2 cellular contexts compared by ENCODE assay signal in the genomic region with DNA sequence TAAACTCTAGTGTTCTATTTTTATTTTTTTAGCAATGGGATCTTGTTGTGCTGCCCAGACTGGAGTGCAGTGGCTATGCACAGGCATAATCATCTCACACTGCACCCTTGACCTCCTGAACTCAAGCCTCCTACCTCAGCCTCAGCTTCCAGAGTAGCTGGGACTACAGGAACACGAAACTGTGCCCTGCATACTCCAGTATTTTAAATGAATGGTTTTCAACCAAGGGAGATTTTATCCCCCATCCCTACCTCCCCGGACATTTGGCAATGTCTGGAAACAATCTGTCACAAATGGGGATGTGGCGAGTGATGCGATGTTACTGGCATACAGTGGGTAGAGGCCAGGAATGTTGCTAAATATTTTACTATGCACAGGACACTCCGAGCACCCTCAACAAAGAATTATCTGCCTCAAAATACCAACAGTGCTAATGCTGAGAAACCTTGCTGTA.
TF ChIP-seq lines count a peak whose summit lies in the region.

No MANE protein-coding gene starts in this region.

TF ChIP-seq in HCT116, 20 proteins besides CTCF, POLR2A, EP300 and RAD21:
- TF ChIP-seq, protein P1, sequence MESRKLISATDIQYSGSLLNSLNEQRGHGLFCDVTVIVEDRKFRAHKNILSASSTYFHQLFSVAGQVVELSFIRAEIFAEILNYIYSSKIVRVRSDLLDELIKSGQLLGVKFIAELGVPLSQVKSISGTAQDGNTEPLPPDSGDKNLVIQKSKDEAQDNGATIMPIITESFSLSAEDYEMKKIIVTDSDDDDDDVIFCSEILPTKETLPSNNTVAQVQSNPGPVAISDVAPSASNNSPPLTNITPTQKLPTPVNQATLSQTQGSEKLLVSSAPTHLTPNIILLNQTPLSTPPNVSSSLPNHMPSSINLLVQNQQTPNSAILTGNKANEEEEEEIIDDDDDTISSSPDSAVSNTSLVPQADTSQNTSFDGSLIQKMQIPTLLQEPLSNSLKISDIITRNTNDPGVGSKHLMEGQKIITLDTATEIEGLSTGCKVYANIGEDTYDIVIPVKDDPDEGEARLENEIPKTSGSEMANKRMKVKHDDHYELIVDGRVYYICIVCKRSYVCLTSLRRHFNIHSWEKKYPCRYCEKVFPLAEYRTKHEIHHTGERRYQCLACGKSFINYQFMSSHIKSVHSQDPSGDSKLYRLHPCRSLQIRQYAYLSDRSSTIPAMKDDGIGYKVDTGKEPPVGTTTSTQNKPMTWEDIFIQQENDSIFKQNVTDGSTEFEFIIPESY (IDR thresholded peaks at IDR 0.05; ENCODE audit: extremely low read depth, insufficient replicate concordance, low read length), result no peak
- TF ChIP-seq YY1 (IDR thresholded peaks at IDR 0.05; ENCODE audit: extremely low read depth, insufficient replicate concordance, low read depth, low read length) (no peak), ELF1 (IDR thresholded peaks at IDR 0.05; ENCODE audit: borderline replicate concordance, low read depth) (no peak), EGR1 (IDR thresholded peaks at IDR 0.05; ENCODE audit: low read depth) (no peak), ZNF274 (IDR thresholded peaks at IDR 0.05; ENCODE audit: low read depth, low read length) (no peak), EZH2 (IDR thresholded peaks at IDR 0.05) (no peak), JUND (IDR thresholded peaks at IDR 0.05) (no peak)
- TF ChIP-seq, protein P2, sequence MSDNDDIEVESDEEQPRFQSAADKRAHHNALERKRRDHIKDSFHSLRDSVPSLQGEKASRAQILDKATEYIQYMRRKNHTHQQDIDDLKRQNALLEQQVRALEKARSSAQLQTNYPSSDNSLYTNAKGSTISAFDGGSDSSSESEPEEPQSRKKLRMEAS (IDR thresholded peaks at IDR 0.05), result no peak

TF ChIP-seq in GM12878, 131 proteins besides CTCF, POLR2A, EP300 and RAD21 (continues in another document):
- TF ChIP-seq CBX3 (IDR thresholded peaks at IDR 0.05; ENCODE audit: borderline replicate concordance, low read depth) (no peak), ZNF207 (IDR thresholded peaks at IDR 0.05; ENCODE audit: borderline replicate concordance) (no peak), MEF2B (IDR thresholded peaks at IDR 0.05; ENCODE audit: partially characterized antibody, poor library complexity, severe bottlenecking) (no peak), TAF1 (IDR thresholded peaks at IDR 0.05; ENCODE audit: borderline replicate concordance, low read depth, low read length) (no peak), SREBF1 (IDR thresholded peaks at IDR 0.05; ENCODE audit: low read length) (no peak), YBX1 (IDR thresholded peaks at IDR 0.05) (no peak), RFX5 (IDR thresholded peaks at IDR 0.05; ENCODE audit: low read depth, low read length) (no peak), HCFC1 (IDR thresholded peaks at IDR 0.05; ENCODE audit: low read length) (no peak), MTA2 (IDR thresholded peaks at IDR 0.05; ENCODE audit: low read depth) (no peak), FOXK2 (IDR thresholded peaks at IDR 0.05) (no peak), SIN3A (IDR thresholded peaks at IDR 0.05; ENCODE audit: low read depth, low read length) (no peak), ZNF24 (IDR thresholded peaks at IDR 0.05) (no peak), POLR2AphosphoS2 (IDR thresholded peaks at IDR 0.05; ENCODE audit: low read depth, low read length) (peak; percentile 63; the same call in 1 of the 2 replicates), SPI1 (IDR thresholded peaks at IDR 0.05; ENCODE audit: borderline replicate concordance, insufficient read depth, low read depth, low read length) (no peak), IKZF1 (conservative IDR thresholded peaks at IDR 0.05) (no peak), BCL11A (IDR thresholded peaks at IDR 0.05; ENCODE audit: low read depth, low read length) (no peak), ZNF217 (IDR thresholded peaks at IDR 0.05) (no peak), ATF7 (IDR thresholded peaks at IDR 0.05; ENCODE audit: low read depth) (no peak), KLF5 (IDR thresholded peaks at IDR 0.05; ENCODE audit: partially characterized antibody) (no peak), SMAD5 (IDR thresholded peaks at IDR 0.05; ENCODE audit: low read depth) (no peak), JUND (IDR thresholded peaks at IDR 0.05; ENCODE audit: low read depth, low read length) (no peak), RUNX3 (IDR thresholded peaks at IDR 0.05; ENCODE audit: low read length) (no peak), PAX8 (IDR thresholded peaks at IDR 0.05) (no peak), KAT2A (conservative IDR thresholded peaks at IDR 0.05; ENCODE audit: control insufficient read depth, low read depth, low read length) (no peak), MYB (IDR thresholded peaks at IDR 0.05; ENCODE audit: borderline replicate concordance, low read depth, low read length) (no peak), CREB1 (IDR thresholded peaks at IDR 0.05; ENCODE audit: low read depth) (no peak), HDAC6 (IDR thresholded peaks at IDR 0.05; ENCODE audit: unreplicated experiment) (no peak), NBN (IDR thresholded peaks at IDR 0.05) (no peak), POU2F2 (IDR thresholded peaks at IDR 0.05; ENCODE audit: borderline replicate concordance, low read depth, low read length) (no peak), ZBED1 (IDR thresholded peaks at IDR 0.05; ENCODE audit: borderline replicate concordance) (peak; percentile 37; the same call in 1 of the 2 replicates), EED (IDR thresholded peaks at IDR 0.05; ENCODE audit: low read depth) (peak; percentile 34; the same call in 1 of the 2 replicates), ZNF384 (IDR thresholded peaks at IDR 0.05; ENCODE audit: borderline replicate concordance, low read depth, low read length) (no peak), HDAC2 (IDR thresholded peaks at IDR 0.05) (no peak), CREM (IDR thresholded peaks at IDR 0.05; ENCODE audit: low read depth) (no peak), NR2F1 (conservative IDR thresholded peaks at IDR 0.05) (peak; percentile 62), IRF4 (IDR thresholded peaks at IDR 0.05; ENCODE audit: low read depth, low read length) (no peak)
- TF ChIP-seq, protein P3, sequence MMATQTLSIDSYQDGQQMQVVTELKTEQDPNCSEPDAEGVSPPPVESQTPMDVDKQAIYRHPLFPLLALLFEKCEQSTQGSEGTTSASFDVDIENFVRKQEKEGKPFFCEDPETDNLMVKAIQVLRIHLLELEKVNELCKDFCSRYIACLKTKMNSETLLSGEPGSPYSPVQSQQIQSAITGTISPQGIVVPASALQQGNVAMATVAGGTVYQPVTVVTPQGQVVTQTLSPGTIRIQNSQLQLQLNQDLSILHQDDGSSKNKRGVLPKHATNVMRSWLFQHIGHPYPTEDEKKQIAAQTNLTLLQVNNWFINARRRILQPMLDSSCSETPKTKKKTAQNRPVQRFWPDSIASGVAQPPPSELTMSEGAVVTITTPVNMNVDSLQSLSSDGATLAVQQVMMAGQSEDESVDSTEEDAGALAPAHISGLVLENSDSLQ (IDR thresholded peaks at IDR 0.05), result no peak
- TF ChIP-seq, protein P4, sequence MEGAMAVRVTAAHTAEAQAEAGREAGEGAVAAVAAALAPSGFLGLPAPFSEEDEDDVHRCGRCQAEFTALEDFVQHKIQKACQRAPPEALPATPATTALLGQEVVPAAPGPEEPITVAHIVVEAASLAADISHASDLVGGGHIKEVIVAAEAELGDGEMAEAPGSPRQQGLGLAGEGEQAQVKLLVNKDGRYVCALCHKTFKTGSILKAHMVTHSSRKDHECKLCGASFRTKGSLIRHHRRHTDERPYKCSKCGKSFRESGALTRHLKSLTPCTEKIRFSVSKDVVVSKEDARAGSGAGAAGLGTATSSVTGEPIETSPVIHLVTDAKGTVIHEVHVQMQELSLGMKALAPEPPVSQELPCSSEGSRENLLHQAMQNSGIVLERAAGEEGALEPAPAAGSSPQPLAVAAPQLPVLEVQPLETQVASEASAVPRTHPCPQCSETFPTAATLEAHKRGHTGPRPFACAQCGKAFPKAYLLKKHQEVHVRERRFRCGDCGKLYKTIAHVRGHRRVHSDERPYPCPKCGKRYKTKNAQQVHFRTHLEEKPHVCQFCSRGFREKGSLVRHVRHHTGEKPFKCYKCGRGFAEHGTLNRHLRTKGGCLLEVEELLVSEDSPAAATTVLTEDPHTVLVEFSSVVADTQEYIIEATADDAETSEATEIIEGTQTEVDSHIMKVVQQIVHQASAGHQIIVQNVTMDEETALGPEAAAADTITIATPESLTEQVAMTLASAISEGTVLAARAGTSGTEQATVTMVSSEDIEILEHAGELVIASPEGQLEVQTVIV (IDR thresholded peaks at IDR 0.05; ENCODE audit: borderline replicate concordance, partially characterized antibody), result no peak
- TF ChIP-seq, protein P5, sequence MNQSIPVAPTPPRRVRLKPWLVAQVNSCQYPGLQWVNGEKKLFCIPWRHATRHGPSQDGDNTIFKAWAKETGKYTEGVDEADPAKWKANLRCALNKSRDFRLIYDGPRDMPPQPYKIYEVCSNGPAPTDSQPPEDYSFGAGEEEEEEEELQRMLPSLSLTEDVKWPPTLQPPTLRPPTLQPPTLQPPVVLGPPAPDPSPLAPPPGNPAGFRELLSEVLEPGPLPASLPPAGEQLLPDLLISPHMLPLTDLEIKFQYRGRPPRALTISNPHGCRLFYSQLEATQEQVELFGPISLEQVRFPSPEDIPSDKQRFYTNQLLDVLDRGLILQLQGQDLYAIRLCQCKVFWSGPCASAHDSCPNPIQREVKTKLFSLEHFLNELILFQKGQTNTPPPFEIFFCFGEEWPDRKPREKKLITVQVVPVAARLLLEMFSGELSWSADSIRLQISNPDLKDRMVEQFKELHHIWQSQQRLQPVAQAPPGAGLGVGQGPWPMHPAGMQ (IDR thresholded peaks at IDR 0.05; ENCODE audit: borderline replicate concordance), result no peak
- TF ChIP-seq, protein P6, sequence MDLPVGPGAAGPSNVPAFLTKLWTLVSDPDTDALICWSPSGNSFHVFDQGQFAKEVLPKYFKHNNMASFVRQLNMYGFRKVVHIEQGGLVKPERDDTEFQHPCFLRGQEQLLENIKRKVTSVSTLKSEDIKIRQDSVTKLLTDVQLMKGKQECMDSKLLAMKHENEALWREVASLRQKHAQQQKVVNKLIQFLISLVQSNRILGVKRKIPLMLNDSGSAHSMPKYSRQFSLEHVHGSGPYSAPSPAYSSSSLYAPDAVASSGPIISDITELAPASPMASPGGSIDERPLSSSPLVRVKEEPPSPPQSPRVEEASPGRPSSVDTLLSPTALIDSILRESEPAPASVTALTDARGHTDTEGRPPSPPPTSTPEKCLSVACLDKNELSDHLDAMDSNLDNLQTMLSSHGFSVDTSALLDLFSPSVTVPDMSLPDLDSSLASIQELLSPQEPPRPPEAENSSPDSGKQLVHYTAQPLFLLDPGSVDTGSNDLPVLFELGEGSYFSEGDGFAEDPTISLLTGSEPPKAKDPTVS (IDR thresholded peaks at IDR 0.05; ENCODE audit: low read depth, low read length), result no peak
- TF ChIP-seq, protein P7, sequence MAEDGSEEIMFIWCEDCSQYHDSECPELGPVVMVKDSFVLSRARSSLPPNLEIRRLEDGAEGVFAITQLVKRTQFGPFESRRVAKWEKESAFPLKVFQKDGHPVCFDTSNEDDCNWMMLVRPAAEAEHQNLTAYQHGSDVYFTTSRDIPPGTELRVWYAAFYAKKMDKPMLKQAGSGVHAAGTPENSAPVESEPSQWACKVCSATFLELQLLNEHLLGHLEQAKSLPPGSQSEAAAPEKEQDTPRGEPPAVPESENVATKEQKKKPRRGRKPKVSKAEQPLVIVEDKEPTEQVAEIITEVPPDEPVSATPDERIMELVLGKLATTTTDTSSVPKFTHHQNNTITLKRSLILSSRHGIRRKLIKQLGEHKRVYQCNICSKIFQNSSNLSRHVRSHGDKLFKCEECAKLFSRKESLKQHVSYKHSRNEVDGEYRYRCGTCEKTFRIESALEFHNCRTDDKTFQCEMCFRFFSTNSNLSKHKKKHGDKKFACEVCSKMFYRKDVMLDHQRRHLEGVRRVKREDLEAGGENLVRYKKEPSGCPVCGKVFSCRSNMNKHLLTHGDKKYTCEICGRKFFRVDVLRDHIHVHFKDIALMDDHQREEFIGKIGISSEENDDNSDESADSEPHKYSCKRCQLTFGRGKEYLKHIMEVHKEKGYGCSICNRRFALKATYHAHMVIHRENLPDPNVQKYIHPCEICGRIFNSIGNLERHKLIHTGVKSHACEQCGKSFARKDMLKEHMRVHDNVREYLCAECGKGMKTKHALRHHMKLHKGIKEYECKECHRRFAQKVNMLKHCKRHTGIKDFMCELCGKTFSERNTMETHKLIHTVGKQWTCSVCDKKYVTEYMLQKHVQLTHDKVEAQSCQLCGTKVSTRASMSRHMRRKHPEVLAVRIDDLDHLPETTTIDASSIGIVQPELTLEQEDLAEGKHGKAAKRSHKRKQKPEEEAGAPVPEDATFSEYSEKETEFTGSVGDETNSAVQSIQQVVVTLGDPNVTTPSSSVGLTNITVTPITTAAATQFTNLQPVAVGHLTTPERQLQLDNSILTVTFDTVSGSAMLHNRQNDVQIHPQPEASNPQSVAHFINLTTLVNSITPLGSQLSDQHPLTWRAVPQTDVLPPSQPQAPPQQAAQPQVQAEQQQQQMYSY (CRISPR knock-in tag; IDR thresholded peaks at IDR 0.05), result no peak
- TF ChIP-seq, protein P8, sequence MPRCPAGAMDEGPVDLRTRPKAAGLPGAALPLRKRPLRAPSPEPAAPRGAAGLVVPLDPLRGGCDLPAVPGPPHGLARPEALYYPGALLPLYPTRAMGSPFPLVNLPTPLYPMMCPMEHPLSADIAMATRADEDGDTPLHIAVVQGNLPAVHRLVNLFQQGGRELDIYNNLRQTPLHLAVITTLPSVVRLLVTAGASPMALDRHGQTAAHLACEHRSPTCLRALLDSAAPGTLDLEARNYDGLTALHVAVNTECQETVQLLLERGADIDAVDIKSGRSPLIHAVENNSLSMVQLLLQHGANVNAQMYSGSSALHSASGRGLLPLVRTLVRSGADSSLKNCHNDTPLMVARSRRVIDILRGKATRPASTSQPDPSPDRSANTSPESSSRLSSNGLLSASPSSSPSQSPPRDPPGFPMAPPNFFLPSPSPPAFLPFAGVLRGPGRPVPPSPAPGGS (IDR thresholded peaks at IDR 0.05; ENCODE audit: borderline replicate concordance, insufficient read depth, low read depth, low read length, poor library complexity, severe bottlenecking), result no peak
- TF ChIP-seq, protein P9, sequence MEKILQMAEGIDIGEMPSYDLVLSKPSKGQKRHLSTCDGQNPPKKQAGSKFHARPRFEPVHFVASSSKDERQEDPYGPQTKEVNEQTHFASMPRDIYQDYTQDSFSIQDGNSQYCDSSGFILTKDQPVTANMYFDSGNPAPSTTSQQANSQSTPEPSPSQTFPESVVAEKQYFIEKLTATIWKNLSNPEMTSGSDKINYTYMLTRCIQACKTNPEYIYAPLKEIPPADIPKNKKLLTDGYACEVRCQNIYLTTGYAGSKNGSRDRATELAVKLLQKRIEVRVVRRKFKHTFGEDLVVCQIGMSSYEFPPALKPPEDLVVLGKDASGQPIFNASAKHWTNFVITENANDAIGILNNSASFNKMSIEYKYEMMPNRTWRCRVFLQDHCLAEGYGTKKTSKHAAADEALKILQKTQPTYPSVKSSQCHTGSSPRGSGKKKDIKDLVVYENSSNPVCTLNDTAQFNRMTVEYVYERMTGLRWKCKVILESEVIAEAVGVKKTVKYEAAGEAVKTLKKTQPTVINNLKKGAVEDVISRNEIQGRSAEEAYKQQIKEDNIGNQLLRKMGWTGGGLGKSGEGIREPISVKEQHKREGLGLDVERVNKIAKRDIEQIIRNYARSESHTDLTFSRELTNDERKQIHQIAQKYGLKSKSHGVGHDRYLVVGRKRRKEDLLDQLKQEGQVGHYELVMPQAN (conservative IDR thresholded peaks at IDR 0.05), result no peak
